ENCODE assay signal across 8 cellular contexts in genomic region chr19:19663292-19664120, GRCh38. TPM values are rescaled to one million over a fixed set of nuclear protein-coding genes. Genes with fewer than 3 reads are reported as not detected.
A peak's percentile ranks its signal among the peaks of the same experiment; 100 is the strongest.
DNase-seq lines count a peak whose midpoint lies in the region; ATAC-seq, FAIRE-seq and TF ChIP-seq lines count a peak whose summit lies in the region.

Gene ATP13A1, minus strand, starts transcription at chr19:19663676. Its CDS starts 10 bp downstream, at chr19:19663666.

- peak within 1 kb of the TSS; percentile 98 for H3K27ac ChIP-seq in BLaER1

- ATAC-seq in HG03457 (IDR thresholded peaks at IDR 0.05; ENCODE audit: unreplicated experiment), result peak; percentile 64
- ATAC-seq in activated CD4-positive, alpha-beta T cell treated with anti-CD3 and anti-CD28 coated beads for 36 hours, result peak; percentile 77

- DNase-seq in GM19239 (ENCODE audit: insufficient read length, low spot score), result peak; percentile 71
- DNase-seq in NCI-H524 (lab: John Stamatoyannopoulos, UW), result peak; percentile 99
- peak; percentile 95 for DNase-seq in activated CD4-positive, alpha-beta T cell treated with anti-CD3 and anti-CD28 coated beads for 36 hours
- peak; percentile 98 for DNase-seq in choroid plexus epithelial cell (ENCODE audit: low read depth)
- DNase-seq in kidney tubule cell (ENCODE audit: low spot score), result peak; percentile 99
- DNase-seq in stimulated activated CD4-positive, alpha-beta T cell treated with anti-CD3 and anti-CD28 coated beads, Interleukin-1b, Interleukin-23, amount 100 ng/mL, for 24 hours (ENCODE audit: low read depth in 4 of 4, low spot score in 1 of 4), result peak; percentile 75 to 88 (median 80)

- peaks cover 50% of the 10 kb centered on the region for H3K4me1 ChIP-seq in BLaER1

- TF ChIP-seq CTCF in choroid plexus epithelial cell (conservative IDR thresholded peaks at IDR 0.05; ENCODE audit: low read depth, low read length), result peak; percentile 16

- H3K4me3 ChIP-seq in BLaER1, result peak within 1 kb of the TSS; percentile 88
- peak within 1 kb of the TSS; percentile 97 for H3K4me3 ChIP-seq in choroid plexus epithelial cell (ENCODE audit: low read depth, low read length)

- peak within 1 kb of the TSS; percentile 97 for H3K4me2 ChIP-seq in BLaER1

- H3K4me1 Mint-ChIP-seq in activated CD4-positive, alpha-beta T cell treated with anti-CD3 and anti-CD28 coated beads for 36 hours, result peaks cover 35% of the 10 kb centered on the region

- H3K9ac ChIP-seq in BLaER1, result peak within 1 kb of the TSS; percentile 96

- no peaks in the 10 kb centered on the region for H3K9me3 Mint-ChIP-seq in activated CD4-positive, alpha-beta T cell treated with anti-CD3 and anti-CD28 coated beads for 36 hours (ENCODE audit: low read depth)

- H3K27me3 Mint-ChIP-seq in activated CD4-positive, alpha-beta T cell treated with anti-CD3 and anti-CD28 coated beads for 36 hours, result no peaks in the 10 kb centered on the region

- peaks cover 29% of the 10 kb centered on the region for H3K36me3 ChIP-seq in BLaER1

- POLR2A ChIA-PET in activated CD4-positive, alpha-beta T cell treated with anti-CD3 and anti-CD28 coated beads for 36 hours (lab: Charles Lee), result interaction anchor here (0.6 to 1.4 kb wide), 5 partner anchors 154 to 389 kb away, joined by 3 to 4 read pairs (median 4); partner anchors contain the start of gene ZNF253

- intact Hi-C loops in activated CD4-positive, alpha-beta T cell treated with anti-CD3 and anti-CD28 coated beads for 36 hours (cut with DNase I, micrococcal nuclease), result loop anchor here (1.0 to 5.0 kb wide), 16 partner anchors 20 to 471 kb away; partner anchors contain the start of genes ZNF14 (in 2 of the 2), ZNF506 (in 2 of the 2), BORCS8 (in 1 of the 2) and GATAD2A (in 1 of the 2)

- no peaks in the 10 kb centered on the region for H3K27me3 ChIP-seq in BLaER1

- CTCF ChIA-PET in activated CD4-positive, alpha-beta T cell treated with anti-CD3 and anti-CD28 coated beads for 36 hours (lab: Charles Lee), result interaction anchor here (0.7 kb wide), 1 partner anchor 296 kb away, joined by 3 read pairs; no protein-coding TSS in a partner anchor

- H3K4me3 Mint-ChIP-seq in activated CD4-positive, alpha-beta T cell treated with anti-CD3 and anti-CD28 coated beads for 36 hours, result peak within 1 kb of the TSS; percentile 78

- FAIRE-seq in GM19239 (lab: Jason Lieb, UNC), result peak; percentile 91

- no peaks in the 10 kb centered on the region for H3K9me3 ChIP-seq in BLaER1

- H4K20me1 ChIP-seq in BLaER1, result peaks cover 42% of the 10 kb centered on the region

- peak within 1 kb of the TSS; percentile 98 for H3K27ac Mint-ChIP-seq in activated CD4-positive, alpha-beta T cell treated with anti-CD3 and anti-CD28 coated beads for 36 hours

- H3K36me3 Mint-ChIP-seq in activated CD4-positive, alpha-beta T cell treated with anti-CD3 and anti-CD28 coated beads for 36 hours (ENCODE audit: low read depth), result peaks cover 28% of the 10 kb centered on the region

RNA-seq across cellular contexts. Expression of gene ATP13A1, which starts in this region (rescaled TPM):
- total RNA-seq in activated CD4-positive, alpha-beta T cell treated with anti-CD3 and anti-CD28 coated beads for 36 hours, result 10 to 100 TPM; 61.8 to 71.2 TPM

Comparison
In these comparisons a context has a peak if more than half of its experiments do, and no peak if none do; other contexts are left out.
1. Peak in every context shown above with its lines: DNase-seq, ATAC-seq, H3K4me3 ChIP-seq and H3K27ac ChIP-seq.